9 cellular contexts compared by ENCODE assay signal in the genomic region with DNA sequence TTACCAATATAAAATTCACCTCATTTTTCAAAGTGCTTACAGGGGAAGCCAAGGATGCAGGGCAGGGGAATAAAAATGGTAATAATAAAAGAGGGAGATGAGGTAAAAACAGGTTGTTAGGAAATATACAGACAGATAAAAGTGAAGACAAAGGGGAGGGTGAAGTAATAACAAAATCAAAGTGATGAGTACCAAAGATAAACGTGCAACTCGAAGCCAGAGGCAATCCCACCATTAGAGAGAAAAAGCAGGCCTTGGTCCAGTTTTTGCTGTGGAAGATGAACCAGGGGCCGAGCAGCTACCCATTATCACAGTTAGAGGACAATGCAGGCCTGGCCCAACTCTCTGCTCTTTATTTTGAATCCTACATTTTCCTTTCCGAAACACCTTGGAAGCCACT.
"Had no signal": no experiment of that assay in that cellular context is flagged by ENCODE, and none has a peak within 500 bp of the region (broad histone marks: within the 10 kb centered on the region; RNA-seq: fewer than 3 reads in every experiment).

No MANE protein-coding gene starts in this region.

- H3K4me1 ChIP-seq: HAP-1 had no signal

- H3K9me3 ChIP-seq: HAP-1 had no signal

- H3K4me3 ChIP-seq: HAP-1, K562 had no signal

- ATAC-seq: HCT116, K562 had no signal

- H3K4me3 Mint-ChIP-seq: HFFc6 had no signal

- H3K9me3 Mint-ChIP-seq: HFFc6 had no signal

- H3K36me3 ChIP-seq: HAP-1 had no signal

- H3K27ac Mint-ChIP-seq: HFFc6 had no signal

- DNase-seq: GOT3, H7, HFFc6, IMR-90, KG1 had no signal

- FAIRE-seq: HTR-8/SVneo, K562 had no signal
